In genomic region chr3:193871093-193871485, GRCh38 we compare ENCODE assay signal across 25 cellular contexts.
A peak's percentile ranks its signal among the peaks of the same experiment; 100 is the strongest.
DNase-seq lines count a peak whose midpoint lies in the region; FAIRE-seq and TF ChIP-seq lines count a peak whose summit lies in the region.
"Had no signal": no experiment of that assay in that cellular context is flagged by ENCODE, and none has a peak within 500 bp of the region (broad histone marks: within the 10 kb centered on the region; RNA-seq: fewer than 3 reads in every experiment).

No MANE protein-coding gene starts in this region.

- H3K18ac ChIP-seq in mesendoderm (ENCODE audit: low read length), result no peak overlapping the region
- no peak overlapping the region for H3K18ac ChIP-seq in H9 (ENCODE audit: insufficient read length, low read depth, low read length)

- H2BK20ac ChIP-seq in H9 (ENCODE audit: low read depth, low read length, poor library complexity, severe bottlenecking), result no peak overlapping the region

- H3K56ac ChIP-seq in mesendoderm (ENCODE audit: low read length), result peak overlapping the region; percentile 65
- no peak overlapping the region for H3K56ac ChIP-seq in H9 (ENCODE audit: insufficient read length, low read depth, low read length)

- H2BK12ac ChIP-seq in H9 (ENCODE audit: insufficient read length, low read depth, low read length), result no peak overlapping the region

- H3K9ac ChIP-seq in mesendoderm (ENCODE audit: low read length) (no peak overlapping the region), H9 (ENCODE audit: extremely low read depth, insufficient read length, low read length) (no peak overlapping the region)
- H3K9ac ChIP-seq: BLaER1 had no signal

- H3K4me1 Mint-ChIP-seq in H9, result peaks cover 46 to 76% of the 10 kb centered on the region in 2 experiments

- H4K91ac ChIP-seq in H9 (ENCODE audit: insufficient read length, low read depth, low read length), result no peak overlapping the region

- H3K4me3 Mint-ChIP-seq in H9, result no peak overlapping the region
- H3K4me3 Mint-ChIP-seq: activated CD4-positive, alpha-beta T cell treated with anti-CD3 and anti-CD28 coated beads, Interleukin-2, amount 10 ng/mL, durations not matched to agents 24 days and 14 days; activated CD8-positive, alpha-beta memory T cell treated with anti-CD3 and anti-CD28 coated beads, Interleukin-2, amount 10 ng/mL, durations not matched to agents 7 days and 5 days; activated T-helper 1 cell treated with anti-CD3 and anti-CD28 coated beads, Interleukin-12 subunit alpha, Interleukin-12 subunit beta, Interleukin-2, Interleukin-4 antibody, amounts not matched to agents 30 ng/mL and 10 ng/mL and 1 ng/mL, durations not matched to agents 14 hours and 24 hours and 36 hours; mesothelial cell of epicardium; nephron progenitor cell had no signal

- H4K20me1 ChIP-seq in H9 (ENCODE audit: control insufficient read depth, insufficient read depth, insufficient read length), result no peaks in the 10 kb centered on the region

- no peaks in the 10 kb centered on the region for H3K79me1 ChIP-seq in mesendoderm (ENCODE audit: low read length)
- no peaks in the 10 kb centered on the region for H3K79me1 ChIP-seq in H9 (ENCODE audit: insufficient read depth, low read depth, low read length, poor library complexity, severe bottlenecking)

- H3K9me3 Mint-ChIP-seq in H9, result no peaks in the 10 kb centered on the region
- H3K9me3 Mint-ChIP-seq: activated CD4-positive, alpha-beta T cell treated with anti-CD3 and anti-CD28 coated beads, Interleukin-2, amount 10 ng/mL, durations not matched to agents 24 days and 14 days; activated naive CD4-positive, alpha-beta T cell treated with anti-CD3 and anti-CD28 coated beads, Interleukin-2, amount 50 U/mL, for 72 hours; activated T-helper 1 cell treated with anti-CD3 and anti-CD28 coated beads, Interleukin-12 subunit alpha, Interleukin-12 subunit beta, Interleukin-2, Interleukin-4 antibody, amounts not matched to agents 30 ng/mL and 10 ng/mL and 1 ng/mL, durations not matched to agents 14 hours and 24 hours and 36 hours; mesothelial cell of epicardium; nephron progenitor cell had no signal

- H3K23ac ChIP-seq in mesendoderm (ENCODE audit: low read length) (no peak overlapping the region), H9 (ENCODE audit: insufficient read length, low read depth, low read length) (no peak overlapping the region)

- H3K27ac ChIP-seq in mesendoderm (ENCODE audit: low read depth, low read length) (no peak overlapping the region), H9 (ENCODE audit: insufficient read length, low read depth, low read length) (no peak overlapping the region)
- H3K27ac ChIP-seq: ascending aorta, BLaER1, esophagus muscularis mucosa, thyroid gland had no signal

- no peak overlapping the region for H3K4me3 ChIP-seq in mesendoderm (ENCODE audit: low read length)
- H3K4me3 ChIP-seq: ascending aorta, BLaER1, esophagus muscularis mucosa, thyroid gland had no signal

- H3K27me3 ChIP-seq in mesendoderm (ENCODE audit: insufficient read depth, low read length, poor library complexity) (no peaks in the 10 kb centered on the region), H9 (ENCODE audit: insufficient read depth, low read length) (no peaks in the 10 kb centered on the region; the same call in 1 of the 2 replicates)
- H3K27me3 ChIP-seq: ascending aorta, thyroid gland had no signal

- no peak overlapping the region for H4K5ac ChIP-seq in mesendoderm (ENCODE audit: low read length)
- H4K5ac ChIP-seq in H9 (ENCODE audit: insufficient read length, low read depth, low read length), result no peak overlapping the region

- H3K79me2 ChIP-seq in mesendoderm (ENCODE audit: control insufficient read depth, insufficient read depth, low read length), result no peaks in the 10 kb centered on the region
- no peaks in the 10 kb centered on the region for H3K79me2 ChIP-seq in H9 (ENCODE audit: insufficient read depth, low read length)

- H2AFZ ChIP-seq in H9 (ENCODE audit: low read length), result no peak overlapping the region

- H3K4me2 ChIP-seq in mesendoderm (ENCODE audit: low read length), result no peak overlapping the region
- H3K4me2 ChIP-seq in H9 (ENCODE audit: insufficient read depth, insufficient read length, low read length), result no peak overlapping the region

- peaks cover 6% of the 10 kb centered on the region for H3K4me1 ChIP-seq in mesendoderm (ENCODE audit: control insufficient read depth, low read depth, low read length)
- no peaks in the 10 kb centered on the region; the same call in 1 of the 2 replicates for H3K4me1 ChIP-seq in H9 (ENCODE audit: insufficient read depth, low read length)
- H3K4me1 ChIP-seq: ascending aorta had no signal

- H3K14ac ChIP-seq in H9 (ENCODE audit: insufficient read depth, low read length), result no peak overlapping the region

- no CpG with 5 or more reads among the region's 6 CpGs for WGBS in mesendoderm (ENCODE audit: extremely low coverage, insufficient coverage, low lambda C conversion rate)
- no CpG with 5 or more reads among the region's 6 CpGs for WGBS in H9 (ENCODE audit: extremely low coverage, insufficient read length, low lambda C conversion rate)

- H3K23me2 ChIP-seq in H9 (ENCODE audit: insufficient read length, low read depth, low read length, poor library complexity, severe bottlenecking), result no peaks in the 10 kb centered on the region

- DNase-seq in NCI-H748 (lab: John Stamatoyannopoulos, UW; ENCODE audit: unreplicated experiment) (peak; percentile 2), NCI-H748 treated with DMSO at 0.1 percent for 48 hours (lab: John Stamatoyannopoulos, UW) (no peak), SW480 (ENCODE audit: low spot score) (peak; percentile 68), mesendoderm (no peak), urothelium cell line (ENCODE audit: low spot score) (no peak), H9 (no peak), foreskin melanocyte (no peak), HUDEP-2 (lab: John Stamatoyannopoulos, UW; ENCODE audit: unreplicated experiment in 76 of 76) (no peak)
- DNase-seq: 8988T; activated CD4-positive, alpha-beta T cell treated with anti-CD3 and anti-CD28 coated beads, Interleukin-2, amount 10 ng/mL, durations not matched to agents 24 days and 14 days; activated CD8-positive, alpha-beta memory T cell treated with anti-CD3 and anti-CD28 coated beads, Interleukin-2, amount 10 ng/mL, durations not matched to agents 7 days and 5 days; cerebellar nuclear complex; left cardiac atrium; NCI-H1048; NCI-H2029 treated with DMSO at 0.1 percent for 48 hours; NCI-H446; nephron progenitor cell; stimulated activated naive CD4-positive, alpha-beta T cell treated with Interleukin-2 at 50 U/mL for 16 hours; thyroid gland had no signal

- peaks cover 0 to 4% (median 0%) of the 10 kb centered on the region in 3 experiments; a peak in 1 of 7 replicates for H3K36me3 Mint-ChIP-seq in H9 (ENCODE audit: insufficient read depth in 1 of 3, low read depth in 3 of 3)
- H3K36me3 Mint-ChIP-seq: activated CD8-positive, alpha-beta memory T cell treated with anti-CD3 and anti-CD28 coated beads, Interleukin-2, amount 10 ng/mL, durations not matched to agents 7 days and 5 days; activated naive CD4-positive, alpha-beta T cell treated with anti-CD3 and anti-CD28 coated beads, Interleukin-2, amount 50 U/mL, for 72 hours; mesothelial cell of epicardium had no signal

- TF ChIP-seq CTCF in H9 (conservative IDR thresholded peaks at IDR 0.05), result no peak

- H2BK5ac ChIP-seq in mesendoderm (ENCODE audit: low read length), result no peak overlapping the region
- no peak overlapping the region for H2BK5ac ChIP-seq in H9 (ENCODE audit: insufficient read length, low read length)

- H4K8ac ChIP-seq in mesendoderm (ENCODE audit: low read depth, low read length), result no peak overlapping the region
- H4K8ac ChIP-seq in H9 (replicated peaks; ENCODE audit: insufficient read length, low read depth, low read length), result no peak overlapping the region

- H3K4ac ChIP-seq in mesendoderm (ENCODE audit: low read depth, low read length) (no peak overlapping the region), H9 (ENCODE audit: low read depth, low read length) (no peak overlapping the region)

- peak overlapping the region; percentile 29 for H2AK5ac ChIP-seq in mesendoderm (ENCODE audit: low read length)
- no peak overlapping the region for H2AK5ac ChIP-seq in H9 (ENCODE audit: insufficient read length, low read length)

- no peak overlapping the region for H2BK15ac ChIP-seq in mesendoderm (replicated peaks; ENCODE audit: low read depth)
- H2BK15ac ChIP-seq in H9 (ENCODE audit: low read depth, low read length), result no peak overlapping the region

- no peaks in the 10 kb centered on the region for H3K9me3 ChIP-seq in H9 (ENCODE audit: control insufficient read depth, low read depth, low read length)
- H3K9me3 ChIP-seq: ascending aorta, BLaER1, esophagus muscularis mucosa, thyroid gland had no signal

- H3K36me3 ChIP-seq in mesendoderm (ENCODE audit: control insufficient read depth, insufficient read depth, low read length), result no peaks in the 10 kb centered on the region
- H3K36me3 ChIP-seq: ascending aorta, BLaER1, esophagus muscularis mucosa, thyroid gland had no signal

- no peak overlapping the region for H3T11ph ChIP-seq in H9 (ENCODE audit: low read length)

- H3K27me3 Mint-ChIP-seq in H9 (ENCODE audit: low read depth), result peaks cover 66% of the 10 kb centered on the region

- peak; percentile 13 for FAIRE-seq in urothelium cell line (lab: Jason Lieb, UNC)

- no peak overlapping the region for H2BK120ac ChIP-seq in mesendoderm (ENCODE audit: low read depth, low read length)
- no peak overlapping the region for H2BK120ac ChIP-seq in H9 (ENCODE audit: low read depth, low read length, poor library complexity, severe bottlenecking)

- no peak overlapping the region for H3K27ac Mint-ChIP-seq in H9
- H3K27ac Mint-ChIP-seq: activated CD4-positive, alpha-beta T cell treated with anti-CD3 and anti-CD28 coated beads, Interleukin-2, amount 10 ng/mL, durations not matched to agents 24 days and 14 days; activated CD8-positive, alpha-beta memory T cell treated with anti-CD3 and anti-CD28 coated beads, Interleukin-2, amount 10 ng/mL, durations not matched to agents 7 days and 5 days; activated naive CD4-positive, alpha-beta T cell treated with anti-CD3 and anti-CD28 coated beads, Interleukin-2, amount 50 U/mL, for 72 hours; activated T-helper 1 cell treated with anti-CD3 and anti-CD28 coated beads, Interleukin-12 subunit alpha, Interleukin-12 subunit beta, Interleukin-2, Interleukin-4 antibody, amounts not matched to agents 30 ng/mL and 10 ng/mL and 1 ng/mL, durations not matched to agents 14 hours and 24 hours and 36 hours; mesothelial cell of epicardium; nephron progenitor cell had no signal

Comparison
In these comparisons a context has a peak if more than half of its experiments do, and no peak if none do; other contexts are left out.
1. DNase-seq: peak in NCI-H748 (single experiment) and SW480 (single experiment); none in NCI-H748 treated with DMSO at 0.1 percent for 48 hours (single experiment), mesendoderm (single experiment), urothelium cell line (single experiment), H9 (single experiment), foreskin melanocyte (single experiment) and HUDEP-2 (0 of 76).